ENCODE assay signal across 8 cellular contexts in the genomic region with DNA sequence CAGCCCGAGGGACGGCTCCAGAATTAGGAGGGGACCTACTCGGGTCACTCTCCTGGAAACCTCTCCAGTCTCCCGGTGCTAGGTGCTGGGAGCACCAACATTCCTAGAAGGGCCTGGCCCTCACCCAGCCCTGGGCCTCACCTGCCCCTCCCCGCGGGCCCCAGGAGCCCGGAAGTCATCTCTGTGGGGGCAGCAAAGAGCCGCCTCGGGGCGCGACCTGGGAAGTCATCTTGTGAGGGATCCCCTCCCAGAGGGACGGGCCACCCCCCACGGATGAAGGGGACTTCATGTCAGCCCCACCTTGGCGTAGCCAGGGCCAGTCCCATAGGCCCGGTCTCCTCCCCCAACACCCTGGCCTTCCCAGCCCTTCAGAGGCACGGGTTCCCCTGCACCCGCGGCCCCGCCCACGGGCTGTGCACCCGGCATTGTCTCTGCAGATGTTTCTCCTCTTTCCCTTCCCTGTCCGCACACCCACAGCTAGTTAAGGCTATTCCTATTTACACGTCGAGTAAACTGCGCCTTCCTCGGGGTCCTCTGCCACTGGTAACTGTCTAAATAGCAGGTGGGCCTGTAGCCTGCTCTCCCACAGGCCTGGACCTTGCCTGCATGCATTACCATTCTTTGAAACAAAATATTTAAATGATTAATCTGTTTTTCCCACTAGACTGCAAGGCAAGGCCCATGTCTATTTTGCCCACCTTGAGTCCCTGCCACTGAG. TPM values are rescaled to one million over a fixed set of nuclear protein-coding genes. Genes with fewer than 3 reads are reported as not detected.
DNase-seq lines count a peak whose midpoint lies in the region; ATAC-seq and TF ChIP-seq lines count a peak whose summit lies in the region.

No MANE protein-coding gene starts in this region.

- no peaks in the 10 kb centered on the region for H3K9me3 Mint-ChIP-seq in osteocyte (ENCODE audit: unreplicated experiment)

- peak overlapping the region; percentile 50 for H3K27ac Mint-ChIP-seq in osteocyte (ENCODE audit: unreplicated experiment)

- DNase-seq in activated T-cell treated with anti-CD3 and anti-CD28 coated beads, Interleukin-2, amount 50 U/mL, for 1 hour, result peak; percentile 65
- no peak for DNase-seq in activated T-cell treated with anti-CD3 and anti-CD28 coated beads for 4 hours
- peak; percentile 26 for DNase-seq in NCI-H510A (lab: John Stamatoyannopoulos, UW)
- DNase-seq in activated T-helper 9 cell treated with anti-CD3 and anti-CD28 coated beads, Interleukin-2, amount 50 U/mL, for 16 hours (ENCODE audit: low read depth), result peak; percentile 34
- DNase-seq in germinal center (ENCODE audit: low spot score), result peak; percentile 38
- no peak for DNase-seq in osteocyte (ENCODE audit: extremely low spot score, unreplicated experiment)
- no peak for DNase-seq in DMS79 (lab: John Stamatoyannopoulos, UW)

- no peaks in the 10 kb centered on the region for H3K27me3 Mint-ChIP-seq in osteocyte (ENCODE audit: unreplicated experiment)

- H3K36me3 Mint-ChIP-seq in osteocyte (ENCODE audit: unreplicated experiment), result no peaks in the 10 kb centered on the region

- ATAC-seq in HG02852 (IDR thresholded peaks at IDR 0.05; ENCODE audit: unreplicated experiment), result peak; percentile 46

- peaks cover 19% of the 10 kb centered on the region for H3K4me1 Mint-ChIP-seq in osteocyte (ENCODE audit: unreplicated experiment)

- TF ChIP-seq CTCF in osteocyte (IDR thresholded peaks at IDR 0.05), result no peak

- H3K4me3 Mint-ChIP-seq in osteocyte (ENCODE audit: unreplicated experiment), result peak overlapping the region; percentile 78

RNA-seq across cellular contexts. Expression of a gene that starts 0.9 kb away (rescaled TPM):
- 20.3 and 22.3 TPM in 2 replicates for total RNA-seq in osteocyte

RNA-seq across cellular contexts. Expression of a gene that starts 42.0 kb away (rescaled TPM):
- 16.0 and 18.3 TPM in 2 replicates for total RNA-seq in osteocyte

Comparison
In these comparisons a context has a peak if more than half of its experiments do, and no peak if none do; other contexts are left out.
1. DNase-seq: peak in activated T-cell treated with anti-CD3 and anti-CD28 coated beads, Interleukin-2, amount 50 U/mL, for 1 hour (single experiment), NCI-H510A (single experiment), activated T-helper 9 cell treated with anti-CD3 and anti-CD28 coated beads, Interleukin-2, amount 50 U/mL, for 16 hours (single experiment) and germinal center (single experiment); none in activated T-cell treated with anti-CD3 and anti-CD28 coated beads for 4 hours (single experiment), osteocyte (single experiment) and DMS79 (single experiment).